Comparison of ENCODE assay signal across 7 cellular contexts in genomic region chr15:85586196-85586595, GRCh38.
A peak's percentile ranks its signal among the peaks of the same experiment; 100 is the strongest.
DNase-seq lines count a peak whose midpoint lies in the region; ATAC-seq, FAIRE-seq and TF ChIP-seq lines count a peak whose summit lies in the region.
"Not testable (repeated sequence)": the region's sequence is repeated elsewhere in the genome, so short reads cannot be mapped to it uniquely, and the experiment has no call there.

No MANE protein-coding gene starts in this region.

- H3K4me3 Mint-ChIP-seq in activated CD4-positive, alpha-beta T cell treated with anti-CD3 and anti-CD28 coated beads, Interleukin-2, amount 10 ng/mL, durations not matched to agents 24 days and 14 days, result not testable (repeated sequence)
- H3K4me3 Mint-ChIP-seq in activated T-helper 17 cell treated with anti-CD3 and anti-CD28 coated beads, Interleukin-2, amount 50 U/mL, for 72 hours, result peak overlapping the region; percentile 88
- H3K4me3 Mint-ChIP-seq in endothelial cell (ENCODE audit: unreplicated experiment), result peak overlapping the region; percentile 65

- not testable (repeated sequence) for TF ChIP-seq CTCF in endothelial cell (IDR thresholded peaks at IDR 0.05; ENCODE audit: unreplicated experiment)

- H3K27ac ChIP-seq in mucosa of rectum (ENCODE audit: low read depth in 2 of 2, low read length in 2 of 2) (peak overlapping the region; percentile 21 to 90), subcutaneous abdominal adipose tissue (ENCODE audit: low read depth, low read length) (peak overlapping the region; percentile 2)

- not testable (repeated sequence) for H3K36me3 ChIP-seq in mucosa of rectum (ENCODE audit: control insufficient read depth in 2 of 2, insufficient read depth in 2 of 2, low read length in 2 of 2); subcutaneous abdominal adipose tissue (ENCODE audit: control insufficient read depth in 5 of 5, insufficient read depth in 5 of 5, low read length in 5 of 5)

- not testable (repeated sequence) for TF ChIP-seq POLR2A in GM12892 (IDR thresholded peaks at IDR 0.05; ENCODE audit: low read depth, low read length)

- not testable (repeated sequence) for H3K4me3 ChIP-seq in mucosa of rectum (ENCODE audit: low read length in 2 of 2); subcutaneous abdominal adipose tissue (ENCODE audit: low read depth in 1 of 5, low read length in 5 of 5)

- ATAC-seq in activated T-helper 17 cell treated with anti-CD3 and anti-CD28 coated beads, Interleukin-2, amount 50 U/mL, for 72 hours (replicated peaks), result peak; percentile 29

- peak overlapping the region; percentile 67 for H3K27ac Mint-ChIP-seq in activated CD4-positive, alpha-beta T cell treated with anti-CD3 and anti-CD28 coated beads, Interleukin-2, amount 10 ng/mL, durations not matched to agents 24 days and 14 days
- peak overlapping the region; percentile 97 for H3K27ac Mint-ChIP-seq in activated T-helper 17 cell treated with anti-CD3 and anti-CD28 coated beads, Interleukin-2, amount 50 U/mL, for 72 hours
- not testable (repeated sequence) for H3K27ac Mint-ChIP-seq in endothelial cell (ENCODE audit: unreplicated experiment)

- H3K4me1 ChIP-seq in mucosa of rectum (ENCODE audit: control insufficient read depth in 2 of 2, insufficient read depth in 2 of 2, low read length in 2 of 2), result peaks cover 56 to 61% of the 10 kb centered on the region in 2 donors
- H3K4me1 ChIP-seq in subcutaneous abdominal adipose tissue (ENCODE audit: control insufficient read depth in 5 of 5, insufficient read depth in 5 of 5, low read length in 5 of 5), result peaks cover 6 to 66% (median 50%) of the 10 kb centered on the region in 5 donors

- not testable (repeated sequence) for H3K9ac ChIP-seq in mucosa of rectum (ENCODE audit: low read depth in 1 of 2, low read length in 2 of 2); subcutaneous abdominal adipose tissue (ENCODE audit: low read length in 5 of 5)

- H3K9me3 ChIP-seq in mucosa of rectum (ENCODE audit: control insufficient read depth in 2 of 2, low read length in 2 of 2); subcutaneous abdominal adipose tissue (ENCODE audit: control insufficient read depth in 5 of 5, low read length in 5 of 5): not testable (repeated sequence)

- not testable (repeated sequence) for H3K27me3 Mint-ChIP-seq in activated CD4-positive, alpha-beta T cell treated with anti-CD3 and anti-CD28 coated beads, Interleukin-2, amount 10 ng/mL, durations not matched to agents 24 days and 14 days; activated T-helper 17 cell treated with anti-CD3 and anti-CD28 coated beads, Interleukin-2, amount 50 U/mL, for 72 hours; endothelial cell (ENCODE audit: unreplicated experiment)

- peak; percentile 33 for FAIRE-seq in GM12892 (lab: Jason Lieb, UNC)

- H3K9me3 Mint-ChIP-seq in activated CD4-positive, alpha-beta T cell treated with anti-CD3 and anti-CD28 coated beads, Interleukin-2, amount 10 ng/mL, durations not matched to agents 24 days and 14 days; activated T-helper 17 cell treated with anti-CD3 and anti-CD28 coated beads, Interleukin-2, amount 50 U/mL, for 72 hours; endothelial cell (ENCODE audit: unreplicated experiment): not testable (repeated sequence)

- intact Hi-C loops in activated CD4-positive, alpha-beta T cell treated with anti-CD3 and anti-CD28 coated beads, Interleukin-2, amount 10 ng/mL, durations not matched to agents 24 days and 14 days (cut with micrococcal nuclease), result loop anchor here (10.0 kb wide), 1 partner anchor 271 kb away; no protein-coding TSS in a partner anchor

- not testable (repeated sequence) for DNase-seq in GM12892 (ENCODE audit: insufficient read length); activated CD4-positive, alpha-beta T cell treated with anti-CD3 and anti-CD28 coated beads, Interleukin-2, amount 10 ng/mL, durations not matched to agents 24 days and 14 days; endothelial cell (ENCODE audit: low spot score)
- DNase-seq in stimulated activated CD4-positive, alpha-beta T cell treated with anti-CD3 and anti-CD28 coated beads, Interleukin-15, amount 100 ng/mL, for 24 hours, result peak; percentile 18

- not testable (repeated sequence) for H3K27me3 ChIP-seq in mucosa of rectum (ENCODE audit: control insufficient read depth in 2 of 2, insufficient read depth in 2 of 2, low read length in 2 of 2); subcutaneous abdominal adipose tissue (ENCODE audit: control insufficient read depth in 5 of 5, insufficient read depth in 4 of 5, low read length in 5 of 5)

- peaks cover 51% of the 10 kb centered on the region for H3K4me1 Mint-ChIP-seq in activated CD4-positive, alpha-beta T cell treated with anti-CD3 and anti-CD28 coated beads, Interleukin-2, amount 10 ng/mL, durations not matched to agents 24 days and 14 days
- H3K4me1 Mint-ChIP-seq in activated T-helper 17 cell treated with anti-CD3 and anti-CD28 coated beads, Interleukin-2, amount 50 U/mL, for 72 hours, result peaks cover 51% of the 10 kb centered on the region
- H3K4me1 Mint-ChIP-seq in endothelial cell (ENCODE audit: unreplicated experiment), result peaks cover 64% of the 10 kb centered on the region

- peaks cover 40% of the 10 kb centered on the region for H3K36me3 Mint-ChIP-seq in activated CD4-positive, alpha-beta T cell treated with anti-CD3 and anti-CD28 coated beads, Interleukin-2, amount 10 ng/mL, durations not matched to agents 24 days and 14 days (ENCODE audit: low read depth)
- peaks cover 99% of the 10 kb centered on the region for H3K36me3 Mint-ChIP-seq in activated T-helper 17 cell treated with anti-CD3 and anti-CD28 coated beads, Interleukin-2, amount 50 U/mL, for 72 hours (ENCODE audit: low read depth)
- peaks cover 23% of the 10 kb centered on the region for H3K36me3 Mint-ChIP-seq in endothelial cell (ENCODE audit: low read depth, unreplicated experiment)
